ENCODE assay signal across 29 cellular contexts in genomic region chr3:65035231-65035630, GRCh38.
"Had no signal": no experiment of that assay in that cellular context is flagged by ENCODE, and none has a peak within 500 bp of the region (broad histone marks: within the 10 kb centered on the region; RNA-seq: fewer than 3 reads in every experiment).

No MANE protein-coding gene starts in this region.

- H3K27ac ChIP-seq: adrenal gland, body of pancreas, breast epithelium had no signal

- FAIRE-seq: astrocyte, TTC549 had no signal

- H3K4me3 ChIP-seq: adrenal gland, body of pancreas, breast epithelium, MG63 had no signal

- H3K27me3 ChIP-seq: adrenal gland, body of pancreas, breast epithelium, MG63 had no signal

- H3K4me1 ChIP-seq: adrenal gland, body of pancreas, breast epithelium had no signal

- H3K36me3 ChIP-seq: adrenal gland, breast epithelium, MG63 had no signal

- DNase-seq: activated CD4-positive, alpha-beta T cell treated with anti-CD3 and anti-CD28 coated beads, Interleukin-2, amount 10 ng/mL, durations not matched to agents 24 days and 14 days; activated CD4-positive, alpha-beta T cell treated with anti-CD3 and anti-CD28 coated beads, Interleukin-2, amount 50 U/mL, for 4 hours; activated CD8-positive, alpha-beta T cell treated with anti-CD3 and anti-CD28 coated beads, Interleukin-2, amount 10 ng/mL, durations not matched to agents 7 days and 5 days; activated gamma-delta T cell; activated naive CD4-positive, alpha-beta T cell treated with Interleukin-2 at 50 U/mL for 16 hours; activated naive CD8-positive, alpha-beta T cell treated with anti-CD3 and anti-CD28 coated beads, Interleukin-2, amount 10 ng/mL, durations not matched to agents 7 days and 5 days; activated T-cell treated with anti-CD3 and anti-CD28 coated beads, Interleukin-2, amount 50 U/mL, for 24 hours; adrenal gland; body of pancreas; caudate nucleus; Kasumi-1; KG1; MG63; NCI-H1048; NCI-H1105 treated with DMSO at 0.1 percent for 48 hours; NCI-H1436; NCI-H1694; NCI-H1930; NCI-H2081 treated with DMSO at 0.1 percent for 48 hours; NCI-H226; NCI-H446 treated with DMSO at 0.1 percent for 48 hours; NCI-H524 treated with DMSO at 0.1 percent for 48 hours; RPMI8226; SHP77 treated with DMSO at 0.1 percent for 48 hours; T1000 had no signal

- ATAC-seq: activated CD8-positive, alpha-beta T cell treated with anti-CD3 and anti-CD28 coated beads, Interleukin-2, amount 10 ng/mL, durations not matched to agents 7 days and 5 days; body of pancreas; Panc1 had no signal

- H3K9me3 ChIP-seq: adrenal gland, body of pancreas, breast epithelium, MG63 had no signal
